Comparison of ENCODE assay signal across 8 cellular contexts in the genomic region with DNA sequence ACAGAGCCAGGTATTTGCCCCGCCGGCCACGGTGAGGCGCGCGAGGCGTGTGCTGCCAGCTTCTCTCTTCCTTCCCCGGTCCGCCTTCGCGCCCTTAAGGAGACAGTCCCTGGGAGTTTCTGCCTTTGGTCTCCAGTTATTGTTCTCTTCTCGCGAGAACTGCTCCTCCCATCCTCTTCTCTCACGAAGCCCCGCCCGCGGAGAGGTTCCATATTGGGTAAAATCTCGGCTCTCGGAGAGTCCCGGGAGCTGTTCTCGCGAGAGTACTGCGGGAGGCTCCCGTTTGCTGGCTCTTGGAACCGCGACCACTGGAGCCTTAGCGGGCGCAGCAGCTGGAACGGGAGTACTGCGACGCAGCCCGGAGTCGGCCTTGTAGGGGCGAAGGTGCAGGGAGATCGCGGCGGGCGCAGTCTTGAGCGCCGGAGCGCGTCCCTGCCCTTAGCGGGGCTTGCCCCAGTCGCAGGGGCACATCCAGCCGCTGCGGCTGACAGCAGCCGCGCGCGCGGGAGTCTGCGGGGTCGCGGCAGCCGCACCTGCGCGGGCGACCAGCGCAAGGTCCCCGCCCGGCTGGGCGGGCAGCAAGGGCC. TPM values are rescaled to one million over a fixed set of nuclear protein-coding genes. Genes with fewer than 3 reads are reported as not detected.
DNase-seq lines count a peak whose midpoint lies in the region; ATAC-seq and TF ChIP-seq lines count a peak whose summit lies in the region.

A gene (plus strand): TSS at position 308 of the 587 bp plus-strand sequence. CDS start 350 bp downstream, outside the sequence.

- ATAC-seq in HG02884 (IDR thresholded peaks at IDR 0.05; ENCODE audit: unreplicated experiment) = peak; percentile 71
- peak; percentile 94 to 98 (median 97) for ATAC-seq in heart left ventricle
- peak; percentile 95 to 97 for ATAC-seq in upper lobe of left lung (ENCODE audit: low FRiP score in 2 of 2)

- H3K9me3 ChIP-seq in heart left ventricle (no peaks in the 10 kb centered on the region), upper lobe of left lung (no peaks in the 10 kb centered on the region)

- TF ChIP-seq CTCF in GM13977 (IDR thresholded peaks at IDR 0.05; ENCODE audit: extremely low read depth, insufficient read depth, missing control alignments) = peak; percentile 87
- TF ChIP-seq CTCF in heart left ventricle (IDR thresholded peaks at IDR 0.05) = peak; percentile 85 to 97 (median 90)
- TF ChIP-seq CTCF in upper lobe of left lung (IDR thresholded peaks at IDR 0.05) = peak; percentile 84 to 97 (median 94)

- H3K27me3 ChIP-seq in heart left ventricle = peaks cover 4 to 16% (median 7%) of the 10 kb centered on the region in 9 donors
- peaks cover 0 to 5% (median 0%) of the 10 kb centered on the region in 4 donors for H3K27me3 ChIP-seq in upper lobe of left lung

- intact Hi-C loops in T-helper 1 cell treated with Interleukin-12 subunit alpha and Interleukin-12 subunit beta and Interleukin-4 antibody, amounts not matched to agents 30 ng/mL and 1 ng/mL, for 36 hours (cut with micrococcal nuclease) = loop anchor here (1.0 to 5.0 kb wide), 12 partner anchors 68 to 885 kb away; a partner anchor contains a TSS
- intact Hi-C loops in heart left ventricle (cut with DNase I) = loop anchor here in 9 of 10 donors (1.0 to 10.0 kb wide), 8 partner anchors 67 to 337 kb away; a partner anchor contains a TSS
- intact Hi-C loops in posterior cingulate gyrus (cut with DNase I) = loop anchor here (1.0 to 2.0 kb wide), 3 partner anchors 68 to 169 kb away; a partner anchor contains a TSS

- H3K36me3 ChIP-seq in heart left ventricle = no peaks in the 10 kb centered on the region
- H3K36me3 ChIP-seq in upper lobe of left lung = no peaks in the 10 kb centered on the region

- DNase-seq in GM13977 (ENCODE audit: low spot score) (peak; percentile 98), NCI-H146 treated with DMSO at 0.1 percent for 48 hours (lab: John Stamatoyannopoulos, UW; ENCODE audit: unreplicated experiment) (peak; percentile 98), amniotic epithelial cell (ENCODE audit: low read depth) (peak; percentile 99), heart left ventricle (peak; percentile 99 to 100 (median 99)), posterior cingulate gyrus (peak; percentile 95 to 100 (median 98)), upper lobe of left lung (peak; percentile 96 to 100)

- 0 to 1% (median 0%) methylated on average over 54 to 62 of the region's 62 CpGs for WGBS in heart left ventricle, 4 donors
- WGBS in upper lobe of left lung, 2 donors = 0% methylated on average over 22 to 38 of the region's 62 CpGs

- no peak for TF ChIP-seq EP300 in upper lobe of left lung (IDR thresholded peaks at IDR 0.05)

- TF ChIP-seq POLR2A in heart left ventricle (IDR thresholded peaks at IDR 0.05) = peak; percentile 78 to 99
- TF ChIP-seq POLR2A in upper lobe of left lung (IDR thresholded peaks at IDR 0.05) = peak; percentile 45 to 99 (median 96)

- H3K27ac ChIP-seq in heart left ventricle = peak within 1 kb of the TSS; percentile 83 to 96 (median 92)
- peak within 1 kb of the TSS; percentile 87 to 100 (median 97) for H3K27ac ChIP-seq in upper lobe of left lung

- H3K4me1 ChIP-seq in heart left ventricle (peaks cover 0 to 46% (median 20%) of the 10 kb centered on the region in 12 donors), upper lobe of left lung (peaks cover 25 to 43% (median 30%) of the 10 kb centered on the region in 4 donors)

- peak within 1 kb of the TSS; percentile 69 to 100 (median 92) for H3K4me3 ChIP-seq in heart left ventricle
- peak within 1 kb of the TSS; percentile 91 to 100 (median 99) for H3K4me3 ChIP-seq in upper lobe of left lung

- in situ Hi-C loops in GM13977 (cut with MboI; ENCODE audit: low pct_unique_long_range_greater_than_20kb, low sequenced_read_pairs, unreplicated experiment) = no loop called here

RNA-seq across cellular contexts. Expression of the gene that starts here (rescaled TPM):
- total RNA-seq in T-helper 1 cell treated with Interleukin-12 subunit alpha and Interleukin-12 subunit beta and Interleukin-4 antibody, amounts not matched to agents 30 ng/mL and 1 ng/mL, for 36 hours = 62.9 and 64.9 TPM in 2 replicates
- total RNA-seq in heart left ventricle (10 to 100 TPM; 24.3 to 46.5 (median 34.9) TPM), upper lobe of left lung (10 to 100 TPM; 39.8 to 96.3 (median 70.8) TPM)
- 10 to 100 TPM in 1 of 2 donors, 1 to 10 TPM in 1; 7.0 to 32.3 TPM for polyA plus RNA-seq in heart left ventricle

Comparison
In these comparisons a context has a peak if more than half of its experiments do, and no peak if none do; other contexts are left out.
1. Peak in every context shown above with its lines: DNase-seq, ATAC-seq, H3K4me3 ChIP-seq and H3K27ac ChIP-seq.